ENCODE assay signal across 1 cellular context in genomic region chr17:64073771-64074703, GRCh38.
TF ChIP-seq lines count a peak whose summit lies in the region.

No MANE protein-coding gene starts in this region.

TF ChIP-seq in HepG2, 621 proteins besides CTCF, POLR2A, EP300 and RAD21 (continued from another document):
- TF ChIP-seq TRIM22 (IDR thresholded peaks at IDR 0.05), result no peak
- no peak for TF ChIP-seq ZNF33B (CRISPR knock-in tag; IDR thresholded peaks at IDR 0.05)
- TF ChIP-seq HOXA3 (CRISPR knock-in tag; IDR thresholded peaks at IDR 0.05), result no peak
- no peak for TF ChIP-seq JUND (CRISPR knock-in tag; IDR thresholded peaks at IDR 0.05)
- no peak for TF ChIP-seq ZNF616 (CRISPR knock-in tag; IDR thresholded peaks at IDR 0.05; ENCODE audit: low read depth)
- TF ChIP-seq ZNF737 (CRISPR knock-in tag; IDR thresholded peaks at IDR 0.05; ENCODE audit: borderline replicate concordance), result no peak
- TF ChIP-seq U2AF2 (IDR thresholded peaks at IDR 0.05; ENCODE audit: low read depth, low read length), result no peak
- no peak for TF ChIP-seq ZNF225 (CRISPR knock-in tag; IDR thresholded peaks at IDR 0.05)
- TF ChIP-seq POGK (CRISPR knock-in tag; conservative IDR thresholded peaks at IDR 0.05), result peak; percentile 26; the same call in 1 of the 2 replicates
- TF ChIP-seq SAFB2 (CRISPR knock-in tag; IDR thresholded peaks at IDR 0.05; ENCODE audit: borderline replicate concordance, low read depth), result no peak
- TF ChIP-seq ARID2 (CRISPR knock-in tag; IDR thresholded peaks at IDR 0.05; ENCODE audit: borderline replicate concordance), result no peak
- TF ChIP-seq HMGA1 (CRISPR knock-in tag; conservative IDR thresholded peaks at IDR 0.05), result no peak
- TF ChIP-seq ZNF550 (CRISPR knock-in tag; IDR thresholded peaks at IDR 0.05; ENCODE audit: borderline replicate concordance), result no peak
- no peak for TF ChIP-seq ZNF800 (CRISPR knock-in tag; IDR thresholded peaks at IDR 0.05)
- 0 out of 2 replicates have a peak, but pooled peaks have one; percentile 48 for TF ChIP-seq DMAP1 (CRISPR knock-in tag; IDR thresholded peaks at IDR 0.05)
- no peak for TF ChIP-seq TMF1 (CRISPR knock-in tag; IDR thresholded peaks at IDR 0.05; ENCODE audit: low read depth)
- 0 out of 2 replicates have a peak, but pooled peaks have one; percentile 54 for TF ChIP-seq GTF3A (CRISPR knock-in tag; conservative IDR thresholded peaks at IDR 0.05)
- TF ChIP-seq ONECUT2 (CRISPR knock-in tag; IDR thresholded peaks at IDR 0.05), result no peak
- 0 out of 2 replicates have a peak, but pooled peaks have one; percentile 31 for TF ChIP-seq ZNF34 (CRISPR knock-in tag; IDR thresholded peaks at IDR 0.05; ENCODE audit: borderline replicate concordance)
- no peak for TF ChIP-seq NFYB (CRISPR knock-in tag; IDR thresholded peaks at IDR 0.05)
- TF ChIP-seq NR2C2 (CRISPR knock-in tag; IDR thresholded peaks at IDR 0.05; ENCODE audit: borderline replicate concordance), result peak; percentile 32; the same call in 1 of the 2 replicates
- no peak for TF ChIP-seq ZNF678 (CRISPR knock-in tag; IDR thresholded peaks at IDR 0.05)
- no peak for TF ChIP-seq ZC3H13 (CRISPR knock-in tag; IDR thresholded peaks at IDR 0.05)
- no peak for TF ChIP-seq ZNF670 (CRISPR knock-in tag; IDR thresholded peaks at IDR 0.05; ENCODE audit: borderline replicate concordance)
- no peak; the same call in 1 of the 2 replicates for TF ChIP-seq YEATS4 (CRISPR knock-in tag; IDR thresholded peaks at IDR 0.05; ENCODE audit: borderline replicate concordance)
- no peak for TF ChIP-seq ZNF124 (CRISPR knock-in tag; IDR thresholded peaks at IDR 0.05)
- no peak for TF ChIP-seq ZXDC (CRISPR knock-in tag; IDR thresholded peaks at IDR 0.05)
- TF ChIP-seq ZNF784 (CRISPR knock-in tag; IDR thresholded peaks at IDR 0.05; ENCODE audit: borderline replicate concordance), result 0 out of 2 replicates have a peak, but pooled peaks have one; percentile 22
- no peak for TF ChIP-seq SOX13 (IDR thresholded peaks at IDR 0.05)
- no peak for TF ChIP-seq SOX13 (CRISPR knock-in tag; conservative IDR thresholded peaks at IDR 0.05 in 1 of 2, IDR thresholded peaks at IDR 0.05 in 1 of 2)
- no peak for TF ChIP-seq HINFP (CRISPR knock-in tag; IDR thresholded peaks at IDR 0.05; ENCODE audit: low read depth)
- 0 out of 2 replicates have a peak, but pooled peaks have one; percentile 46 for TF ChIP-seq ZNF276 (CRISPR knock-in tag; IDR thresholded peaks at IDR 0.05; ENCODE audit: low read depth)
TF ChIP-seq in HepG2: peak in this region for 14.
